20 cellular contexts compared by ENCODE assay signal in the genomic region with DNA sequence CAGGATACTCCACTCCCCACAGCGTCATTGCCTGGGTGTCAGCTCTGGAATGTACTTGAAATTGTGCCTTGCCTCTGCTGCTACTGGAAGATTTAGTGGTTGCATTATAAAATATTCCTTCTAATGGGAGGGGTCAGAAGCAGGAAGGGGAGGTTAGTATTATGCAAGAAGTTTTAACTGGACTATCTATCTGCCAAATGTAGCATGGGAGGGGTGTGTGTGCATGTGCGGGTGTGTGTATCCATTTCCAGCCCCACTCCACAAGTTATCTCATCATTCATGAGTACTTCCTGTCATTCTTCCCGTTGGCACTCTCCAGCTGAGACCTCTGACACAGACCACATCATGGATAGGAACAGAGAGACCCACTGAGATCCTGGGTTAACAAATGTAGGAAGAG. TPM values are rescaled to one million over a fixed set of nuclear protein-coding genes. Genes with fewer than 3 reads are reported as not detected.
DNase-seq lines count a peak whose midpoint lies in the region; ATAC-seq, FAIRE-seq and TF ChIP-seq lines count a peak whose summit lies in the region.
"Had no signal": no experiment of that assay in that cellular context is flagged by ENCODE, and none has a peak within 500 bp of the region (broad histone marks: within the 10 kb centered on the region; RNA-seq: fewer than 3 reads in every experiment).

No MANE protein-coding gene starts in this region.

- intact Hi-C loops in HepG2 (cut with micrococcal nuclease; ENCODE audit: unreplicated experiment) (no loop called here), mammary epithelial cell (cut with micrococcal nuclease) (no loop called here)

- TF ChIP-seq RAD21 in liver (IDR thresholded peaks at IDR 0.05) (no peak), HepG2 (CRISPR knock-in tag; IDR thresholded peaks at IDR 0.05) (no peak)

- TF ChIP-seq EP300 in HepG2 (IDR thresholded peaks at IDR 0.05; ENCODE audit: low read depth in 2 of 2, low read length in 2 of 2) (no peak), HepG2 (CRISPR knock-in tag; IDR thresholded peaks at IDR 0.05; ENCODE audit: borderline replicate concordance) (no peak)

- no peak for FAIRE-seq in HepG2 (lab: Jason Lieb, UNC)
- no peak for FAIRE-seq in GM19239 (lab: Jason Lieb, UNC)
- FAIRE-seq: A549, GM12891, GM18507, H1 had no signal

- 22% methylated on average over 3 of the region's 3 CpGs for WGBS in liver
- WGBS in HepG2 (ENCODE audit: low lambda C conversion rate), result 93% methylated on average over 3 of the region's 3 CpGs
- WGBS in mammary epithelial cell (ENCODE audit: low coverage, missing lambda C conversion rate), result 70% methylated on average over 3 of the region's 3 CpGs

- peaks cover 7 to 42% (median 30%) of the 10 kb centered on the region in 4 donors for H3K4me1 ChIP-seq in liver (ENCODE audit: control insufficient read depth in 4 of 4, insufficient read depth in 4 of 4, low read length in 3 of 4)
- peaks cover 86% of the 10 kb centered on the region for H3K4me1 ChIP-seq in HepG2 (ENCODE audit: insufficient read depth, low read length)
- H3K4me1 ChIP-seq in mammary epithelial cell (ENCODE audit: insufficient read depth, low read length), result no peaks in the 10 kb centered on the region
- H3K4me1 ChIP-seq: A549 had no signal

- POLR2A ChIA-PET in HepG2 (lab: Yijun Ruan, JAX), result interaction anchor here (1.8 kb wide), 1 partner anchor 12 kb away, joined by 5 read pairs; no protein-coding TSS in a partner anchor

- no peaks in the 10 kb centered on the region for H3K27me3 ChIP-seq in liver (ENCODE audit: control insufficient read depth in 4 of 4, insufficient read depth in 4 of 4, low read length in 3 of 4)
- no peaks in the 10 kb centered on the region for H3K27me3 ChIP-seq in HepG2 (ENCODE audit: control insufficient read depth in 1 of 2, insufficient read depth in 2 of 2, low read length in 2 of 2)
- no peaks in the 10 kb centered on the region for H3K27me3 ChIP-seq in mammary epithelial cell (ENCODE audit: insufficient read depth, low read length)

- peak overlapping the region; percentile 14 to 40 for H3K27ac ChIP-seq in liver (ENCODE audit: low read depth in 1 of 2, low read length in 2 of 2)
- H3K27ac ChIP-seq in HepG2 (ENCODE audit: extremely low read length, insufficient read depth, low read length), result no peak overlapping the region
- H3K27ac ChIP-seq in mammary epithelial cell (ENCODE audit: insufficient read depth, low read depth, low read length), result no peak overlapping the region
- H3K27ac ChIP-seq: A549, C4-2B, KMS-11 had no signal

- ATAC-seq in HepG2 (no peak), left lobe of liver (peak; percentile 55), HG02678 (IDR thresholded peaks at IDR 0.05; ENCODE audit: unreplicated experiment) (no peak)
- ATAC-seq: A549, Panc1 had no signal

- dilution Hi-C loops in mammary epithelial cell (cut with HindIII; ENCODE audit: low sequenced_read_pairs), result loop anchor here (5.0 kb wide), 1 partner anchor 107 kb away; no protein-coding TSS in a partner anchor

- BruUV-seq in HepG2 (replicated peaks; lab: Mats Ljungman, UMichigan) (no TSS peak), mammary epithelial cell (replicated peaks; lab: Mats Ljungman, UMichigan) (no TSS peak)

- DNase-seq in HepG2 (ENCODE audit: low spot score), result no peak
- peak; percentile 56 for DNase-seq in fibroblast of pulmonary artery (ENCODE audit: low read depth)
- no peak for DNase-seq in left lobe of liver (ENCODE audit: low spot score)
- DNase-seq in GM19239 (ENCODE audit: insufficient read length, low spot score), result no peak
- no peak for DNase-seq in mammary epithelial cell
- DNase-seq: DND-41, GDM1, NCI-H1092 treated with DMSO at 0.1 percent for 48 hours, NCI-H2081 treated with DMSO at 0.1 percent for 48 hours, NCI-H510A treated with DMSO at 0.1 percent for 48 hours, NCI-H82 had no signal

- no peaks in the 10 kb centered on the region for H3K9me3 ChIP-seq in liver (ENCODE audit: control insufficient read depth in 4 of 4, low read length in 3 of 4)
- H3K9me3 ChIP-seq in HepG2 (ENCODE audit: low read length), result no peaks in the 10 kb centered on the region
- H3K9me3 ChIP-seq in mammary epithelial cell (replicated peaks; ENCODE audit: insufficient read depth, low read length), result no peaks in the 10 kb centered on the region
- H3K9me3 ChIP-seq: A549 had no signal

- no peak overlapping the region for H3K4me3 ChIP-seq in liver (ENCODE audit: low read depth in 1 of 3, low read length in 3 of 3)
- H3K4me3 ChIP-seq in HepG2 (replicated peaks in 1 of 3; ENCODE audit: insufficient read depth in 1 of 3, low read depth in 2 of 3, low read length in 3 of 3), result no peak overlapping the region
- no peak overlapping the region for H3K4me3 ChIP-seq in fibroblast of pulmonary artery (replicated peaks; ENCODE audit: low read depth, low read length)
- H3K4me3 ChIP-seq in mammary epithelial cell (replicated peaks in 1 of 3; ENCODE audit: insufficient read depth in 1 of 3, low read depth in 2 of 3, low read length in 3 of 3), result no peak overlapping the region
- H3K4me3 ChIP-seq: A549 had no signal

- in situ Hi-C loops in HepG2 (cut with HindIII; ENCODE audit: extremely low pct_ligation_motif_present, low pct_unique_long_range_greater_than_20kb), result no loop called here
- in situ Hi-C loops in mammary epithelial cell (cut with MboI; ENCODE audit: low sequenced_read_pairs in 2 of 2), result no loop called here

- H4K20me1 ChIP-seq in HepG2 (ENCODE audit: insufficient read depth, low read length), result no peaks in the 10 kb centered on the region
- no peaks in the 10 kb centered on the region for H4K20me1 ChIP-seq in mammary epithelial cell (ENCODE audit: insufficient read depth, low read length)

- H3K36me3 ChIP-seq in liver (ENCODE audit: control insufficient read depth in 4 of 4, insufficient read depth in 3 of 4, low read depth in 1 of 4, low read length in 3 of 4), result no peaks in the 10 kb centered on the region
- H3K36me3 ChIP-seq in HepG2 (replicated peaks in 1 of 2; ENCODE audit: control insufficient read depth in 1 of 2, insufficient read depth in 2 of 2, low read length in 2 of 2), result no peaks in the 10 kb centered on the region; a peak in 1 of 5 replicates
- no peaks in the 10 kb centered on the region for H3K36me3 ChIP-seq in mammary epithelial cell (ENCODE audit: insufficient read depth, low read length)

- H3K79me2 ChIP-seq in HepG2 (ENCODE audit: insufficient read depth, low read length), result peaks cover 12% of the 10 kb centered on the region
- H3K79me2 ChIP-seq in mammary epithelial cell (ENCODE audit: insufficient read depth, low read length), result no peaks in the 10 kb centered on the region

- no peak for TF ChIP-seq POLR2A in HepG2 (IDR thresholded peaks at IDR 0.05; ENCODE audit: insufficient read depth in 1 of 2, low read depth in 2 of 2, low read length in 2 of 2)

- TF ChIP-seq CTCF in liver (IDR thresholded peaks at IDR 0.05; ENCODE audit: low read depth, low read length, missing input control) (no peak), HepG2 (CRISPR knock-in tag; IDR thresholded peaks at IDR 0.05) (no peak), fibroblast of pulmonary artery (IDR thresholded peaks at IDR 0.05; ENCODE audit: low read length, missing control alignments) (no peak), mammary epithelial cell (conservative IDR thresholded peaks at IDR 0.05 in 1 of 2, IDR thresholded peaks at IDR 0.05 in 1 of 2; ENCODE audit: extremely low read depth in 1 of 2, insufficient read depth in 1 of 2, low read depth in 1 of 2, low read length in 2 of 2) (no peak)

- H3K4me2 ChIP-seq in HepG2 (ENCODE audit: low read depth, low read length) (no peak overlapping the region), mammary epithelial cell (ENCODE audit: insufficient read depth, low read depth, low read length) (no peak overlapping the region)
- H3K4me2 ChIP-seq: A549, KMS-11 had no signal

- no peak overlapping the region for H3K9ac ChIP-seq in liver (ENCODE audit: low read depth in 1 of 2, low read length in 2 of 2)
- no peak overlapping the region for H3K9ac ChIP-seq in HepG2 (ENCODE audit: insufficient read depth, low read depth, low read length)
- H3K9ac ChIP-seq in mammary epithelial cell (ENCODE audit: insufficient read depth, low read length), result no peak overlapping the region
- H3K9ac ChIP-seq: KMS-11 had no signal

- CTCF ChIA-PET in HepG2 (lab: Yijun Ruan, JAX; ENCODE audit: low intra/inter-chr PET ratio, low total read pairs) (no interaction called here), mammary epithelial cell (lab: Charles Lee; ENCODE audit: low non-redundant PET) (no interaction called here)

- H2AFZ ChIP-seq in HepG2 (ENCODE audit: low read length) (no peak overlapping the region), mammary epithelial cell (ENCODE audit: low read depth, low read length) (no peak overlapping the region)

TF ChIP-seq in liver, 16 proteins besides CTCF, POLR2A, EP300 and RAD21 (continues in another document):
- TF ChIP-seq NR2F2 (IDR thresholded peaks at IDR 0.05), result no peak

RNA-seq across cellular contexts. Expression of gene MBL2, which starts 13.4 kb away (rescaled TPM):
- total RNA-seq in liver (100 to 1,000 TPM in 1 of 2 donors, 10 to 100 TPM in 1; 36.2 to 222 TPM), HepG2 (2016; rRNA removed; fragmentation: Illumina TruSeq; extraction: Trizol) (9.2 and 9.6 TPM in 2 replicates), left lobe of liver (108 TPM), mammary epithelial cell (not detected)
- polyA plus RNA-seq in liver (100 to 1,000 TPM in 1 of 2 donors, 10 to 100 TPM in 1; 80.8 to 128 TPM), HepG2 (2011; rRNA removed) (11.9 and 16.2 TPM in 2 replicates), mammary epithelial cell (not detected)
- total RNA-seq in HepG2 (2016; cell fraction: cytosol; rRNA removed; fragmentation: Illumina TruSeq; extraction: Trizol; ENCODE audit: low read depth), result 0.61 and 0.62 TPM in 2 replicates
- total RNA-seq in HepG2 (2016; cell fraction: insoluble cytoplasmic fraction; rRNA removed; fragmentation: Illumina TruSeq; extraction: Trizol), result 9.0 and 9.5 TPM in 2 replicates
- 2.1 and 2.6 TPM in 2 replicates for total RNA-seq in HepG2 (2016; cell fraction: membrane; rRNA removed; fragmentation: Illumina TruSeq; extraction: Trizol)
- 11.0 and 12.5 TPM in 2 replicates for total RNA-seq in HepG2 (2016; cell fraction: nucleus; rRNA removed; fragmentation: Illumina TruSeq; extraction: Trizol)
- polyA plus RNA-seq in HepG2 (2011; cell fraction: cytosol; rRNA removed), result 6.3 and 9.4 TPM in 2 replicates
- 5.7 and 6.0 TPM in 2 replicates for polyA plus RNA-seq in HepG2 (2011; cell fraction: nucleus; rRNA removed)
- polyA plus RNA-seq in HepG2 (2012), result 3.6 and 4.5 TPM in 2 replicates
- polyA plus RNA-seq in HepG2 (2016; cell fraction: cytosol; fragmentation: Illumina TruSeq; extraction: Trizol; ENCODE audit: low read depth), result 0.41 and 0.43 TPM in 2 replicates
- polyA plus RNA-seq in HepG2 (2016; cell fraction: insoluble cytoplasmic fraction; fragmentation: Illumina TruSeq; extraction: Trizol; ENCODE audit: low read depth), result 10.4 TPM in 2 replicates
- 1.4 TPM in 2 replicates for polyA plus RNA-seq in HepG2 (2016; cell fraction: membrane; fragmentation: Illumina TruSeq; extraction: Trizol; ENCODE audit: low read depth)
- polyA plus RNA-seq in HepG2 (2016; cell fraction: nucleus; fragmentation: Illumina TruSeq; extraction: Trizol; ENCODE audit: insufficient read depth, low read depth), result 10.6 and 11.4 TPM in 2 replicates
- polyA minus RNA-seq in HepG2 (2011; rRNA and poly(A)+ RNA removed; ENCODE audit: low replicate concordance), result 10.2 TPM in 1 of 2 replicates, not detected in the other
- polyA minus RNA-seq in HepG2 (2011; cell fraction: cytosol; rRNA and poly(A)+ RNA removed), result 9.8 and 11.4 TPM in 2 replicates
- polyA minus RNA-seq in HepG2 (2011; cell fraction: nucleus; rRNA and poly(A)+ RNA removed), result 24.7 and 30.8 TPM in 2 replicates
- polyA minus RNA-seq in mammary epithelial cell, result not detected
- total RNA-seq: H1 had no signal
- polyA plus RNA-seq: A549, H1 had no signal

Comparison
In these comparisons a context has a peak if more than half of its experiments do, and no peak if none do; other contexts are left out.
1. H3K27ac ChIP-seq: peak in liver (2 of 2); none in HepG2 (single experiment) and mammary epithelial cell (single experiment).